8 cellular contexts compared by ENCODE assay signal in the genomic region with DNA sequence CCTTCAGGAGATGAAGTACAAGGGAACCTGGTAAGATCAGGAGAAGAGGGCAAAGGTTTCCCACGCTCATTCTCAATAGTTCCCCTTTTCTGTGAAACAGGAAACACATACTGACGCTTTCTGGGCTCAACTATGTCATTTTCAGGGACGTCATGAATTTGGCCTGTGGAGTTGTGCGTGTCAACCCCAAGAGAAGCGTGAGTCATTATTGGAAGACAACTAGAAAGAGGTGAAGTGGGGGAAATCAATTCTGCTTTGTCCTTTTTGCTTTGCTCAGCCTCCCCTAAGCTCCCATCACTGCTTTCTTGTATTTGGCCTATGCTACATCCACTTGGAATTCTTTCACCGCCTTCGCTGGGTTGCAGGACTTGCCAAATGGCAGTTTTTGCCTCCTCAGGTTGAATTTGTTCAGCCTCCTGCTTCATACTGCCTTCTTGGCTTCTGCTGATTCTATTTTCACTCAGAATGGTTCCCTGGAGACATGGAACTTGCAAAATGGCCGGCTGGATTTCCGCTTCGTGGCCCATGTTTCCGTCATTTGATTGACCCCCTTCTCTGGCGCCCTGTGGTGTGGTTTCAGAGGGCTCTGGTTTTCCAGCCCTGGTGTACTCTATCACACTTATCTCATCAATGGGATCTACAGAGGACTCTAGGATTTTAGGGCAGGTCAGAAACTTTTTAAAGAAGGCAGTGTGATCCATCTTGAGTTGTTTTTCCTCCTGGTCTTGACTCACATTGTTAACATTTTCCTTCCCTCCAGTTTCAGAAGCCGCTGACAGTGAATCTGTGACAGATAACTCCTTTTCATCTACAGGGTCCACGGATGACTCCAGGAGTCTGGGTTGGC.
DNase-seq lines count a peak whose midpoint lies in the region; ATAC-seq and TF ChIP-seq lines count a peak whose summit lies in the region.

No MANE protein-coding gene starts in this region.

- H3K4me3 ChIP-seq in gastroesophageal sphincter: no peak overlapping the region
- no peak overlapping the region for H3K4me3 ChIP-seq in MM.1S (ENCODE audit: low read length)

- no peaks in the 10 kb centered on the region for H4K20me1 ChIP-seq in MM.1S (ENCODE audit: insufficient read depth, low read length)

- no peaks in the 10 kb centered on the region for H3F3A ChIP-seq in MM.1S (ENCODE audit: insufficient read depth, low read length)

- H3K9me3 Mint-ChIP-seq in IgD-negative memory B cell: no peaks in the 10 kb centered on the region

- TF ChIP-seq EP300 in gastroesophageal sphincter (IDR thresholded peaks at IDR 0.05): no peak

- TF ChIP-seq POLR2A in gastroesophageal sphincter (IDR thresholded peaks at IDR 0.05): no peak

- WGBS in gastroesophageal sphincter (ENCODE audit: low coverage in 1 of 2), 2 donors: 71 to 84% methylated on average over 12 to 14 of the region's 14 CpGs

- peak; percentile 73 for ATAC-seq in GM18511 (IDR thresholded peaks at IDR 0.05; ENCODE audit: unreplicated experiment)
- peak; percentile 61 for ATAC-seq in GM21717 (IDR thresholded peaks at IDR 0.05; ENCODE audit: unreplicated experiment)
- ATAC-seq in gastroesophageal sphincter: peak; percentile 46

- no peak overlapping the region for H2AFZ ChIP-seq in MM.1S (ENCODE audit: low read length)

- no peak overlapping the region for H3K9ac ChIP-seq in MM.1S (ENCODE audit: low read length)

- peak overlapping the region; percentile 5 to 90 (median 60) for H3K4me3 Mint-ChIP-seq in IgD-negative memory B cell

- DNase-seq in NCI-H2081 treated with DMSO at 0.1 percent for 48 hours (lab: John Stamatoyannopoulos, UW) (no peak), RWPE1 (ENCODE audit: low spot score) (no peak), MM.1S (no peak), NCI-H82 (lab: John Stamatoyannopoulos, UW) (no peak)

- H3K4me1 ChIP-seq in gastroesophageal sphincter (no peaks in the 10 kb centered on the region), MM.1S (ENCODE audit: low read length) (peaks cover 16% of the 10 kb centered on the region)

- peak overlapping the region; percentile 73 to 85 (median 84) for H3K27ac Mint-ChIP-seq in IgD-negative memory B cell

- peaks cover 33 to 45% (median 36%) of the 10 kb centered on the region in 3 donors for H3K4me1 Mint-ChIP-seq in IgD-negative memory B cell

- TF ChIP-seq CTCF in gastroesophageal sphincter (IDR thresholded peaks at IDR 0.05): no peak
- no peak for TF ChIP-seq CTCF in RWPE1 (conservative IDR thresholded peaks at IDR 0.05; ENCODE audit: low read depth)
- no peak for TF ChIP-seq CTCF in MM.1S (IDR thresholded peaks at IDR 0.05; ENCODE audit: low read length)

- CTCF ChIA-PET in RWPE1 (lab: Yijun Ruan, JAX): interaction anchor here (0.6 kb wide), 1 partner anchor 217 kb away, joined by 4 read pairs; no protein-coding TSS in a partner anchor

- H3K79me2 ChIP-seq in MM.1S (ENCODE audit: low read length): no peaks in the 10 kb centered on the region

- H3K36me3 ChIP-seq in gastroesophageal sphincter: no peaks in the 10 kb centered on the region
- no peaks in the 10 kb centered on the region for H3K36me3 ChIP-seq in MM.1S (replicated peaks; ENCODE audit: insufficient read depth, low read length)

- H3K36me3 Mint-ChIP-seq in IgD-negative memory B cell: no peaks in the 10 kb centered on the region

- H3K27ac ChIP-seq in gastroesophageal sphincter (no peak overlapping the region), RWPE1 (no peak overlapping the region), MM.1S (ENCODE audit: low read length) (no peak overlapping the region)

- H3K4me2 ChIP-seq in MM.1S (ENCODE audit: low read depth, low read length): no peak overlapping the region

- POLR2A ChIA-PET in RWPE1 (lab: Yijun Ruan, JAX; ENCODE audit: low non-redundant PET): no interaction called here

- H3K27me3 Mint-ChIP-seq in IgD-negative memory B cell: no peaks in the 10 kb centered on the region

- H3K9me2 ChIP-seq in MM.1S (replicated peaks; ENCODE audit: insufficient read depth, low read length): no peaks in the 10 kb centered on the region

- H3K9me3 ChIP-seq in gastroesophageal sphincter: no peaks in the 10 kb centered on the region
- no peaks in the 10 kb centered on the region for H3K9me3 ChIP-seq in MM.1S (replicated peaks; ENCODE audit: insufficient read depth, low read length)

- H3K27me3 ChIP-seq in gastroesophageal sphincter (peaks cover 4% of the 10 kb centered on the region), MM.1S (replicated peaks; ENCODE audit: insufficient read depth, low read length) (no peaks in the 10 kb centered on the region)
